ENCODE assay signal across 9 cellular contexts in the genomic region with DNA sequence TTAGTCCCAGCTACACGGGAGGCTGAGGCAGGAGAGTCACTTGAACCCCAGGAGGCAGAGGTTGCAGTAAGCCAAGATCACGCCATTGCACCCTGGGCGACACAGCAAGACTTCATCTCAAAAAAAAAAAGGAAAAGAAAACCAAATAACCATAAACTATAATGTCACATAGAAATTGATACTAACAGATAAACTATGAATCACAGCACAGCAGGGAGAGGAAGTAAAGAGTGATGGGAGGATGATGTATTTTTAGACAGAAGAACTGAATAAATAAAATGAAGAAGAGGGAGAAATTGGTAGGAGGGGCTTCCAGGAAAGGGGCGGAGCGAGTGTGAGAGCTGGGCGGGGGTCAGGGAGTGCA.
"Had no signal": no experiment of that assay in that cellular context is flagged by ENCODE, and none has a peak within 500 bp of the region (broad histone marks: within the 10 kb centered on the region; RNA-seq: fewer than 3 reads in every experiment).

No MANE protein-coding gene starts in this region.

- H3K36me3 Mint-ChIP-seq: activated CD8-positive, alpha-beta memory T cell treated with anti-CD3 and anti-CD28 coated beads, Interleukin-2, amount 10 ng/mL, durations not matched to agents 7 days and 5 days; activated naive CD4-positive, alpha-beta T cell treated with anti-CD3 and anti-CD28 coated beads, Interleukin-2, amount 50 U/mL, for 72 hours; stimulated activated naive B cell treated with anti-CD40 and anti-IgM and Interleukin-4, amounts not matched to agents 10 μg/mL and 1 μg/mL and 100 μg/mL, for 72 hours; type B pancreatic cell had no signal

- DNase-seq: kidney, occipital lobe, sigmoid colon had no signal

- H3K4me3 Mint-ChIP-seq: activated CD4-positive, alpha-beta memory T cell treated with anti-CD3 and anti-CD28 coated beads, Interleukin-2, amount 10 ng/mL, durations not matched to agents 7 days and 5 days; activated CD8-positive, alpha-beta memory T cell treated with anti-CD3 and anti-CD28 coated beads, Interleukin-2, amount 10 ng/mL, durations not matched to agents 7 days and 5 days; activated T-helper 17 cell treated with anti-CD3 and anti-CD28 coated beads, Interleukin-2, amount 50 U/mL, for 72 hours; stimulated activated naive B cell treated with anti-CD40 and anti-IgM and Interleukin-4, amounts not matched to agents 10 μg/mL and 1 μg/mL and 100 μg/mL, for 72 hours; type B pancreatic cell had no signal

- H3K27ac Mint-ChIP-seq: activated CD4-positive, alpha-beta memory T cell treated with anti-CD3 and anti-CD28 coated beads, Interleukin-2, amount 10 ng/mL, durations not matched to agents 7 days and 5 days; activated CD8-positive, alpha-beta memory T cell treated with anti-CD3 and anti-CD28 coated beads, Interleukin-2, amount 10 ng/mL, durations not matched to agents 7 days and 5 days; activated naive CD4-positive, alpha-beta T cell treated with anti-CD3 and anti-CD28 coated beads, Interleukin-2, amount 50 U/mL, for 72 hours; activated T-helper 17 cell treated with anti-CD3 and anti-CD28 coated beads, Interleukin-2, amount 50 U/mL, for 72 hours; stimulated activated naive B cell treated with anti-CD40 and anti-IgM and Interleukin-4, amounts not matched to agents 10 μg/mL and 1 μg/mL and 100 μg/mL, for 72 hours; type B pancreatic cell had no signal

- H3K9me3 Mint-ChIP-seq: activated CD4-positive, alpha-beta memory T cell treated with anti-CD3 and anti-CD28 coated beads, Interleukin-2, amount 10 ng/mL, durations not matched to agents 7 days and 5 days; activated naive CD4-positive, alpha-beta T cell treated with anti-CD3 and anti-CD28 coated beads, Interleukin-2, amount 50 U/mL, for 72 hours; activated T-helper 17 cell treated with anti-CD3 and anti-CD28 coated beads, Interleukin-2, amount 50 U/mL, for 72 hours; stimulated activated naive B cell treated with anti-CD40 and anti-IgM and Interleukin-4, amounts not matched to agents 10 μg/mL and 1 μg/mL and 100 μg/mL, for 72 hours; type B pancreatic cell had no signal

- H3K4me1 Mint-ChIP-seq: activated T-helper 17 cell treated with anti-CD3 and anti-CD28 coated beads, Interleukin-2, amount 50 U/mL, for 72 hours had no signal
